ENCODE assay signal across 8 cellular contexts in genomic region chr11:2992234-2992999, GRCh38. TPM values are rescaled to one million over a fixed set of nuclear protein-coding genes. Genes with fewer than 3 reads are reported as not detected.
DNase-seq lines count a peak whose midpoint lies in the region; ATAC-seq and TF ChIP-seq lines count a peak whose summit lies in the region.

A gene with protein sequence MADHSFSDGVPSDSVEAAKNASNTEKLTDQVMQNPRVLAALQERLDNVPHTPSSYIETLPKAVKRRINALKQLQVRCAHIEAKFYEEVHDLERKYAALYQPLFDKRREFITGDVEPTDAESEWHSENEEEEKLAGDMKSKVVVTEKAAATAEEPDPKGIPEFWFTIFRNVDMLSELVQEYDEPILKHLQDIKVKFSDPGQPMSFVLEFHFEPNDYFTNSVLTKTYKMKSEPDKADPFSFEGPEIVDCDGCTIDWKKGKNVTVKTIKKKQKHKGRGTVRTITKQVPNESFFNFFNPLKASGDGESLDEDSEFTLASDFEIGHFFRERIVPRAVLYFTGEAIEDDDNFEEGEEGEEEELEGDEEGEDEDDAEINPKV (minus strand): TSS chr11:2992329. CDS start chr11:2979220, 13,109 bp downstream.

- H3K27me3 ChIP-seq in RWPE2 (ENCODE audit: insufficient read depth, poor library complexity, severe bottlenecking) = no peaks in the 10 kb centered on the region

- H3K4me1 ChIP-seq in RWPE2 (ENCODE audit: insufficient read depth, poor library complexity, severe bottlenecking) = peaks cover 18% of the 10 kb centered on the region

- peak; percentile 95 for DNase-seq in EH (ENCODE audit: low read depth)
- DNase-seq in H4 (ENCODE audit: low spot score) = peak; percentile 98
- peak; percentile 97 for DNase-seq in LoVo (ENCODE audit: low spot score)
- peak; percentile 98 for DNase-seq in RWPE2 (ENCODE audit: low spot score)
- DNase-seq in activated T-helper 2 cell treated with anti-CD3 and anti-CD28 coated beads, Interferon-gamma antibody, Interleukin-2, Interleukin-4, amounts not matched to agents 10 μg/mL and 5 μg/mL and 100 μg/mL, durations not matched to agents 14 hours and 24 hours and 36 hours (ENCODE audit: low spot score) = peak; percentile 96
- peak; percentile 93 for DNase-seq in fibroblast of peridontal ligament (ENCODE audit: extremely low read depth)
- peak; percentile 97 for DNase-seq in natural killer cell treated with Interleukin-12 subunit alpha and Interleukin-12 subunit beta and Interleukin-15 and Interleukin-18, amount 100 ng/mL, for 72 hours (ENCODE audit: low spot score)
- peak; percentile 96 for DNase-seq in stimulated activated naive CD8-positive, alpha-beta T cell treated with anti-CD3 and anti-CD28 coated beads, Interleukin-15, Interleukin-2, amounts not matched to agents 100 U/mL and 50 U/mL, for 24 hours

- peak within 1 kb of the TSS; percentile 100 for H3K4me3 Mint-ChIP-seq in activated T-helper 2 cell treated with anti-CD3 and anti-CD28 coated beads, Interferon-gamma antibody, Interleukin-2, Interleukin-4, amounts not matched to agents 10 μg/mL and 5 μg/mL and 100 μg/mL, durations not matched to agents 14 hours and 24 hours and 36 hours (ENCODE audit: low read depth)
- peak within 1 kb of the TSS; percentile 98 for H3K4me3 Mint-ChIP-seq in natural killer cell treated with Interleukin-12 subunit alpha and Interleukin-12 subunit beta and Interleukin-15 and Interleukin-18, amount 100 ng/mL, for 72 hours

- H3K27me3 Mint-ChIP-seq in activated T-helper 2 cell treated with anti-CD3 and anti-CD28 coated beads, Interferon-gamma antibody, Interleukin-2, Interleukin-4, amounts not matched to agents 10 μg/mL and 5 μg/mL and 100 μg/mL, durations not matched to agents 14 hours and 24 hours and 36 hours (ENCODE audit: low read depth) = no peaks in the 10 kb centered on the region
- H3K27me3 Mint-ChIP-seq in natural killer cell treated with Interleukin-12 subunit alpha and Interleukin-12 subunit beta and Interleukin-15 and Interleukin-18, amount 100 ng/mL, for 72 hours = no peaks in the 10 kb centered on the region

- H3K36me3 Mint-ChIP-seq in activated T-helper 2 cell treated with anti-CD3 and anti-CD28 coated beads, Interferon-gamma antibody, Interleukin-2, Interleukin-4, amounts not matched to agents 10 μg/mL and 5 μg/mL and 100 μg/mL, durations not matched to agents 14 hours and 24 hours and 36 hours (ENCODE audit: low read depth) = peaks cover 41% of the 10 kb centered on the region
- peaks cover 8% of the 10 kb centered on the region for H3K36me3 Mint-ChIP-seq in natural killer cell treated with Interleukin-12 subunit alpha and Interleukin-12 subunit beta and Interleukin-15 and Interleukin-18, amount 100 ng/mL, for 72 hours

- no peaks in the 10 kb centered on the region for H3K9me3 Mint-ChIP-seq in activated T-helper 2 cell treated with anti-CD3 and anti-CD28 coated beads, Interferon-gamma antibody, Interleukin-2, Interleukin-4, amounts not matched to agents 10 μg/mL and 5 μg/mL and 100 μg/mL, durations not matched to agents 14 hours and 24 hours and 36 hours
- no peaks in the 10 kb centered on the region for H3K9me3 Mint-ChIP-seq in natural killer cell treated with Interleukin-12 subunit alpha and Interleukin-12 subunit beta and Interleukin-15 and Interleukin-18, amount 100 ng/mL, for 72 hours

- H3K27ac Mint-ChIP-seq in activated T-helper 2 cell treated with anti-CD3 and anti-CD28 coated beads, Interferon-gamma antibody, Interleukin-2, Interleukin-4, amounts not matched to agents 10 μg/mL and 5 μg/mL and 100 μg/mL, durations not matched to agents 14 hours and 24 hours and 36 hours = peak within 1 kb of the TSS; percentile 99
- H3K27ac Mint-ChIP-seq in natural killer cell treated with Interleukin-12 subunit alpha and Interleukin-12 subunit beta and Interleukin-15 and Interleukin-18, amount 100 ng/mL, for 72 hours = peak within 1 kb of the TSS; percentile 77 to 99

- no peaks in the 10 kb centered on the region for H3K9me3 ChIP-seq in RWPE2 (ENCODE audit: severe bottlenecking)

- peak; percentile 83 for ATAC-seq in RWPE2 (ENCODE audit: low read depth)
- peak; percentile 93 to 96 for ATAC-seq in natural killer cell treated with Interleukin-12 subunit alpha and Interleukin-12 subunit beta and Interleukin-15 and Interleukin-18, amount 100 ng/mL, for 72 hours
- ATAC-seq in stimulated activated naive CD8-positive, alpha-beta T cell treated with anti-CD3 and anti-CD28 coated beads, Interleukin-15, Interleukin-2, amounts not matched to agents 100 U/mL and 50 U/mL, for 24 hours = peak; percentile 89

- peaks cover 25% of the 10 kb centered on the region for H3K4me1 Mint-ChIP-seq in activated T-helper 2 cell treated with anti-CD3 and anti-CD28 coated beads, Interferon-gamma antibody, Interleukin-2, Interleukin-4, amounts not matched to agents 10 μg/mL and 5 μg/mL and 100 μg/mL, durations not matched to agents 14 hours and 24 hours and 36 hours (ENCODE audit: low read depth)
- H3K4me1 Mint-ChIP-seq in natural killer cell treated with Interleukin-12 subunit alpha and Interleukin-12 subunit beta and Interleukin-15 and Interleukin-18, amount 100 ng/mL, for 72 hours (ENCODE audit: low read depth in 2 of 2) = peaks cover 33 to 38% of the 10 kb centered on the region in 2 donors

- no peak for TF ChIP-seq CTCF in RWPE2 (IDR thresholded peaks at IDR 0.05; ENCODE audit: poor library complexity, severe bottlenecking)

- H3K27ac ChIP-seq in RWPE2 (ENCODE audit: poor library complexity, severe bottlenecking) = peak within 1 kb of the TSS; percentile 77

- peaks cover 5% of the 10 kb centered on the region; the same call in 1 of the 2 replicates for H3K36me3 ChIP-seq in RWPE2 (ENCODE audit: low read depth)

- H3K4me3 ChIP-seq in RWPE2 (ENCODE audit: severe bottlenecking) = peak within 1 kb of the TSS; percentile 75

- intact Hi-C loops in activated T-helper 2 cell treated with anti-CD3 and anti-CD28 coated beads, Interferon-gamma antibody, Interleukin-2, Interleukin-4, amounts not matched to agents 10 μg/mL and 5 μg/mL and 100 μg/mL, durations not matched to agents 14 hours and 24 hours and 36 hours (cut with micrococcal nuclease) = loop anchor here (1.0 to 5.0 kb wide), 4 partner anchors 22 to 860 kb away; partner anchors contain the start of gene CARS1

RNA-seq across cellular contexts. Expression of the gene that starts here (rescaled TPM):
- total RNA-seq in H4 (2014; rRNA removed; shearing (Covaris generic)) = 104 and 128 TPM in 2 replicates
- total RNA-seq in activated T-helper 2 cell treated with anti-CD3 and anti-CD28 coated beads, Interferon-gamma antibody, Interleukin-2, Interleukin-4, amounts not matched to agents 10 μg/mL and 5 μg/mL and 100 μg/mL, durations not matched to agents 14 hours and 24 hours and 36 hours = 267 and 286 TPM in 2 replicates
- total RNA-seq in natural killer cell treated with Interleukin-12 subunit alpha and Interleukin-12 subunit beta and Interleukin-15 and Interleukin-18, amount 100 ng/mL, for 72 hours = 100 to 1,000 TPM; 160 to 222 TPM

Comparison
In these comparisons a context has a peak if more than half of its experiments do, and no peak if none do; other contexts are left out.
1. Peak in every context shown above with its lines: DNase-seq, ATAC-seq, H3K4me3 ChIP-seq and H3K27ac ChIP-seq.